In genomic region chr16:5025171-5025632, GRCh38 we compare ENCODE assay signal across 8 cellular contexts. TPM values are rescaled to one million over a fixed set of nuclear protein-coding genes. Genes with fewer than 3 reads are reported as not detected.
DNase-seq lines count a peak whose midpoint lies in the region; ATAC-seq, FAIRE-seq and TF ChIP-seq lines count a peak whose summit lies in the region.

No MANE protein-coding gene starts in this region.

- no peaks in the 10 kb centered on the region for H3K79me2 ChIP-seq in DND-41 (ENCODE audit: insufficient read depth, low read length)
- H3K79me2 ChIP-seq in K562 (ENCODE audit: control insufficient read depth, insufficient read depth, low read length), result no peaks in the 10 kb centered on the region

- in situ Hi-C loops in K562 (cut with MboI), result no loop called here

- DNase-seq in DND-41 (no peak), NCI-H1694 treated with DMSO at 0.1 percent for 48 hours (lab: John Stamatoyannopoulos, UW) (peak; percentile 42), K562 (ENCODE audit: extremely low read depth in 1 of 4, low spot score in 3 of 4) (peak in 2 of 4 experiments; percentile 55), cortex of kidney (lab: John Stamatoyannopoulos, UW) (no peak), NCI-H774 (lab: John Stamatoyannopoulos, UW) (no peak), mesenteric fat pad (ENCODE audit: low spot score) (no peak)

- H3K27ac Mint-ChIP-seq in nephron, result no peak overlapping the region

- no peaks in the 10 kb centered on the region for H3K4me1 Mint-ChIP-seq in nephron

- no peaks in the 10 kb centered on the region for H3K9me3 Mint-ChIP-seq in nephron

- FAIRE-seq in K562 (lab: Jason Lieb, UNC), result no peak

- H3K27ac ChIP-seq in DND-41 (ENCODE audit: low read length), result no peak overlapping the region
- no peak overlapping the region for H3K27ac ChIP-seq in K562 (ENCODE audit: extremely low read depth, low read depth, low read length)
- H3K27ac ChIP-seq in gastroesophageal sphincter, result no peak overlapping the region

- BruUV-seq in K562 (replicated peaks; lab: Mats Ljungman, UMichigan), result no TSS peak

- ATAC-seq in DND-41 (ENCODE audit: insufficient read depth, low read depth) (0 out of 3 replicates have a peak, but pooled peaks have one; percentile 29), K562 (peak; percentile 89), gastroesophageal sphincter (no peak)

- no peaks in the 10 kb centered on the region for H4K20me1 ChIP-seq in DND-41 (ENCODE audit: insufficient read depth, low read length)
- H4K20me1 ChIP-seq in K562 (replicated peaks; ENCODE audit: control insufficient read depth, insufficient read depth, low read length), result no peaks in the 10 kb centered on the region

- no peaks in the 10 kb centered on the region for H3K36me3 ChIP-seq in DND-41 (ENCODE audit: insufficient read depth, low read length)
- H3K36me3 ChIP-seq in K562 (ENCODE audit: control insufficient read depth, insufficient read depth, low read length), result no peaks in the 10 kb centered on the region
- peaks cover 0 to 41% of the 10 kb centered on the region in 2 donors for H3K36me3 ChIP-seq in gastroesophageal sphincter

- H3K9me1 ChIP-seq in K562 (ENCODE audit: control insufficient read depth, insufficient read depth, low read length), result no peaks in the 10 kb centered on the region

- no peak overlapping the region for H3K4me3 Mint-ChIP-seq in nephron

- no peak for TF ChIP-seq POLR2A in K562 (conservative IDR thresholded peaks at IDR 0.05)
- no peak for TF ChIP-seq POLR2A in gastroesophageal sphincter (IDR thresholded peaks at IDR 0.05)

- intact Hi-C loops in K562 (cut with micrococcal nuclease), result no loop called here

- H3K9me3 ChIP-seq in DND-41 (ENCODE audit: insufficient read depth, low read length, severe bottlenecking) (no peaks in the 10 kb centered on the region), K562 (replicated peaks; ENCODE audit: control insufficient read depth, insufficient read depth, low read depth, low read length) (no peaks in the 10 kb centered on the region), gastroesophageal sphincter (no peaks in the 10 kb centered on the region)

- TF ChIP-seq RAD21 in K562 (CRISPR knock-in tag; conservative IDR thresholded peaks at IDR 0.05 in 1 of 2, IDR thresholded peaks at IDR 0.05 in 1 of 2), result peak in 1 of 2 experiments; percentile 37; a peak in 1 of 4 replicates

- CTCF ChIA-PET in K562 (lab: Yijun Ruan, JAX; ENCODE audit: low intra/inter-chr PET ratio), result no interaction called here

- H3K27me3 ChIP-seq in DND-41 (ENCODE audit: insufficient read depth, low read length, poor library complexity) (no peaks in the 10 kb centered on the region), K562 (ENCODE audit: control insufficient read depth in 2 of 2, insufficient read depth in 2 of 2, low read length in 2 of 2) (peaks cover 5 to 29% of the 10 kb centered on the region in 2 experiments; a peak in 3 of 5 replicates), gastroesophageal sphincter (peaks cover 27% of the 10 kb centered on the region)

- TF ChIP-seq EP300 in K562 (IDR thresholded peaks at IDR 0.05; ENCODE audit: low read length) (no peak), gastroesophageal sphincter (IDR thresholded peaks at IDR 0.05) (no peak)

- POLR2A ChIA-PET in K562 (lab: Yijun Ruan, JAX), result interaction anchor here (0.6 to 1.4 kb wide), 4 partner anchors 9 to 551 kb away, joined by 3 to 5 read pairs (median 4); partner anchors contain the start of genes NAGPA and NMRAL1

- peak; percentile 35 for TF ChIP-seq CTCF in DND-41 (IDR thresholded peaks at IDR 0.05; ENCODE audit: borderline replicate concordance, extremely low read depth, low read length, poor library complexity, severe bottlenecking)
- peak; percentile 58 to 66 (median 58) for TF ChIP-seq CTCF in K562 (IDR thresholded peaks at IDR 0.05 in 2 of 3, conservative IDR thresholded peaks at IDR 0.05 in 1 of 3; ENCODE audit: insufficient read depth in 2 of 3, low read depth in 1 of 3, low read length in 3 of 3)
- peak in 2 of 3 experiments; percentile 19 to 24 for TF ChIP-seq CTCF in nephron (IDR thresholded peaks at IDR 0.05; ENCODE audit: unreplicated experiment in 3 of 3)
- peak in 1 of 4 experiments; percentile 29 for TF ChIP-seq CTCF in gastroesophageal sphincter (IDR thresholded peaks at IDR 0.05)

- H3K4me3 ChIP-seq in DND-41 (ENCODE audit: low read depth in 1 of 2, low read length in 2 of 2) (no peak overlapping the region), K562 (no peak overlapping the region), gastroesophageal sphincter (no peak overlapping the region)

- H2AFZ ChIP-seq in DND-41 (ENCODE audit: low read depth, low read length), result no peak overlapping the region
- no peak overlapping the region for H2AFZ ChIP-seq in K562 (ENCODE audit: low read depth, low read length)

- H3K36me3 Mint-ChIP-seq in nephron (ENCODE audit: low read depth), result no peaks in the 10 kb centered on the region

- WGBS in K562 (ENCODE audit: insufficient coverage, low coverage, missing lambda C conversion rate), result 11% methylated on average over 11 of the region's 17 CpGs
- 40 to 42% methylated on average over 3 to 4 of the region's 17 CpGs for WGBS in gastroesophageal sphincter (ENCODE audit: low coverage in 1 of 2), 2 donors

- H3K4me2 ChIP-seq in DND-41 (ENCODE audit: insufficient read depth, low read length) (no peak overlapping the region), K562 (ENCODE audit: insufficient read depth, low read length) (no peak overlapping the region)

- H3K27me3 Mint-ChIP-seq in nephron (ENCODE audit: low read depth), result peaks cover 11% of the 10 kb centered on the region

- H3K4me1 ChIP-seq in DND-41 (ENCODE audit: insufficient read depth, low read length), result no peaks in the 10 kb centered on the region
- peaks cover 0 to 9% of the 10 kb centered on the region in 2 experiments; a peak in 1 of 5 replicates for H3K4me1 ChIP-seq in K562 (replicated peaks in 1 of 2; ENCODE audit: control insufficient read depth in 2 of 2, insufficient read depth in 2 of 2, low read length in 2 of 2)
- H3K4me1 ChIP-seq in gastroesophageal sphincter, result no peaks in the 10 kb centered on the region

- H3K9ac ChIP-seq in DND-41 (ENCODE audit: low read depth, low read length), result no peak overlapping the region
- no peak overlapping the region; a peak in 1 of 4 replicates for H3K9ac ChIP-seq in K562 (ENCODE audit: insufficient read depth in 1 of 2, low read depth in 2 of 2, low read length in 2 of 2)

RNA-seq across cellular contexts. Expression of gene NAGPA, which starts 8.5 kb away (rescaled TPM):
- total RNA-seq in K562 (2011; cell fraction: chromatin; rRNA removed; ENCODE audit: low replicate concordance), result 9.5 and 17.8 TPM in 2 replicates
- 19.6 and 28.9 TPM in 2 replicates for total RNA-seq in K562 (2011; cell fraction: nucleolus; rRNA removed)
- 16.7 and 17.6 TPM in 2 replicates for total RNA-seq in K562 (2011; cell fraction: nucleoplasm; rRNA removed)
- total RNA-seq in K562 (2014; rRNA removed), result 12.5 and 12.7 TPM in 2 replicates
- 3.0 and 3.8 TPM in 2 replicates for total RNA-seq in K562 (2014; rRNA removed; fragmentation: Illumina TruSeq; extraction: Trizol)
- total RNA-seq in K562 (2015; rRNA removed; fragmentation: Illumina TruSeq; extraction: Trizol), result 6.9 and 7.2 TPM in 2 replicates
- total RNA-seq in K562 (2021), result 11.9 and 12.8 TPM in 2 replicates
- polyA plus RNA-seq in K562 (2011; rRNA removed), result 3.8 and 4.5 TPM in 2 replicates
- polyA plus RNA-seq in K562 (2011; cell fraction: cytosol; rRNA removed), result 6.3 and 14.1 TPM in 2 replicates
- 11.2 and 19.4 TPM in 2 replicates for polyA plus RNA-seq in K562 (2011; cell fraction: nucleus; rRNA removed)
- 6.5 and 8.8 TPM in 2 replicates for polyA plus RNA-seq in K562 (2012)
- polyA plus RNA-seq in K562 (2014; fragmentation: Illumina TruSeq; extraction: Trizol), result 4.6 and 8.6 TPM in 2 replicates
- polyA plus RNA-seq in K562 (2014; fragmentation: Nextera tagmentation; extraction: Ambion mirVana), result under 1 TPM; 0.15 to 0.53 TPM
- polyA plus RNA-seq in K562 (2014; rRNA removed), result 11.1 and 12.7 TPM in 2 replicates
- polyA minus RNA-seq in K562 (2011; rRNA and poly(A)+ RNA removed), result 2.8 and 5.7 TPM in 2 replicates
- polyA minus RNA-seq in K562 (2011; cell fraction: cytosol; rRNA and poly(A)+ RNA removed), result 5.6 and 6.1 TPM in 2 replicates
- polyA minus RNA-seq in K562 (2011; cell fraction: nucleus; rRNA and poly(A)+ RNA removed), result 7.6 and 9.0 TPM in 2 replicates
- total RNA-seq in mesenteric fat pad, result 12.1 TPM
- total RNA-seq in gastroesophageal sphincter, result 10 to 100 TPM; 17.8 to 37.8 (median 27.7) TPM

RNA-seq across cellular contexts. Expression of gene C16orf89, which starts 40.6 kb away (rescaled TPM):
- total RNA-seq in K562 (2011; cell fraction: chromatin; rRNA removed; ENCODE audit: low replicate concordance), result not detected in 2 replicates
- total RNA-seq in K562 (2011; cell fraction: nucleolus; rRNA removed), result not detected in 2 replicates
- not detected in 2 replicates for total RNA-seq in K562 (2011; cell fraction: nucleoplasm; rRNA removed)
- total RNA-seq in K562 (2014; rRNA removed), result not detected in 2 replicates
- total RNA-seq in K562 (2014; rRNA removed; fragmentation: Illumina TruSeq; extraction: Trizol), result not detected in 2 replicates
- total RNA-seq in K562 (2015; rRNA removed; fragmentation: Illumina TruSeq; extraction: Trizol), result not detected in 2 replicates
- not detected in 2 replicates for total RNA-seq in K562 (2021)
- polyA plus RNA-seq in K562 (2011; rRNA removed), result not detected in 2 replicates
- polyA plus RNA-seq in K562 (2011; cell fraction: cytosol; rRNA removed), result not detected in 2 replicates
- not detected in 2 replicates for polyA plus RNA-seq in K562 (2011; cell fraction: nucleus; rRNA removed)
- not detected in 2 replicates for polyA plus RNA-seq in K562 (2012)
- polyA plus RNA-seq in K562 (2014; fragmentation: Illumina TruSeq; extraction: Trizol), result not detected in 2 replicates
- not detected for polyA plus RNA-seq in K562 (2014; fragmentation: Nextera tagmentation; extraction: Ambion mirVana)
- not detected in 2 replicates for polyA plus RNA-seq in K562 (2014; rRNA removed)
- polyA minus RNA-seq in K562 (2011; rRNA and poly(A)+ RNA removed), result not detected in 2 replicates
- not detected in 2 replicates for polyA minus RNA-seq in K562 (2011; cell fraction: cytosol; rRNA and poly(A)+ RNA removed)
- polyA minus RNA-seq in K562 (2011; cell fraction: nucleus; rRNA and poly(A)+ RNA removed), result not detected in 2 replicates
- 14.1 TPM for total RNA-seq in mesenteric fat pad
- 10 to 100 TPM in 2 of 4 donors, 1 to 10 TPM in 1, under 1 TPM in 1; 0.62 to 21.0 (median 7.7) TPM for total RNA-seq in gastroesophageal sphincter

RNA-seq across cellular contexts. Expression of gene ALG1, which starts 46.4 kb away (rescaled TPM):
- 31.7 and 67.7 TPM in 2 replicates for total RNA-seq in K562 (2011; cell fraction: chromatin; rRNA removed; ENCODE audit: low replicate concordance)
- total RNA-seq in K562 (2011; cell fraction: nucleolus; rRNA removed), result 75.3 and 79.9 TPM in 2 replicates
- total RNA-seq in K562 (2011; cell fraction: nucleoplasm; rRNA removed), result 52.8 and 55.5 TPM in 2 replicates
- total RNA-seq in K562 (2014; rRNA removed), result 18.9 and 23.8 TPM in 2 replicates
- 10.7 and 12.3 TPM in 2 replicates for total RNA-seq in K562 (2014; rRNA removed; fragmentation: Illumina TruSeq; extraction: Trizol)
- 14.6 and 17.8 TPM in 2 replicates for total RNA-seq in K562 (2015; rRNA removed; fragmentation: Illumina TruSeq; extraction: Trizol)
- 20.8 and 26.4 TPM in 2 replicates for total RNA-seq in K562 (2021)
- polyA plus RNA-seq in K562 (2011; rRNA removed), result 15.0 and 19.9 TPM in 2 replicates
- polyA plus RNA-seq in K562 (2011; cell fraction: cytosol; rRNA removed), result 17.8 and 33.7 TPM in 2 replicates
- 19.2 and 25.1 TPM in 2 replicates for polyA plus RNA-seq in K562 (2011; cell fraction: nucleus; rRNA removed)
- 15.1 and 16.1 TPM in 2 replicates for polyA plus RNA-seq in K562 (2012)
- polyA plus RNA-seq in K562 (2014; fragmentation: Illumina TruSeq; extraction: Trizol), result 18.3 and 19.0 TPM in 2 replicates
- 1 to 10 TPM; 1.1 to 2.8 TPM for polyA plus RNA-seq in K562 (2014; fragmentation: Nextera tagmentation; extraction: Ambion mirVana)
- polyA plus RNA-seq in K562 (2014; rRNA removed), result 18.3 and 18.8 TPM in 2 replicates
- 16.8 and 31.2 TPM in 2 replicates for polyA minus RNA-seq in K562 (2011; rRNA and poly(A)+ RNA removed)
- polyA minus RNA-seq in K562 (2011; cell fraction: cytosol; rRNA and poly(A)+ RNA removed), result 9.7 and 14.6 TPM in 2 replicates
- polyA minus RNA-seq in K562 (2011; cell fraction: nucleus; rRNA and poly(A)+ RNA removed), result 13.5 and 16.3 TPM in 2 replicates
- 20.4 TPM for total RNA-seq in mesenteric fat pad
- 10 to 100 TPM in 3 of 4 donors, 1 to 10 TPM in 1; 6.4 to 16.8 (median 12.9) TPM for total RNA-seq in gastroesophageal sphincter
